17 cellular contexts compared by ENCODE assay signal in the genomic region with DNA sequence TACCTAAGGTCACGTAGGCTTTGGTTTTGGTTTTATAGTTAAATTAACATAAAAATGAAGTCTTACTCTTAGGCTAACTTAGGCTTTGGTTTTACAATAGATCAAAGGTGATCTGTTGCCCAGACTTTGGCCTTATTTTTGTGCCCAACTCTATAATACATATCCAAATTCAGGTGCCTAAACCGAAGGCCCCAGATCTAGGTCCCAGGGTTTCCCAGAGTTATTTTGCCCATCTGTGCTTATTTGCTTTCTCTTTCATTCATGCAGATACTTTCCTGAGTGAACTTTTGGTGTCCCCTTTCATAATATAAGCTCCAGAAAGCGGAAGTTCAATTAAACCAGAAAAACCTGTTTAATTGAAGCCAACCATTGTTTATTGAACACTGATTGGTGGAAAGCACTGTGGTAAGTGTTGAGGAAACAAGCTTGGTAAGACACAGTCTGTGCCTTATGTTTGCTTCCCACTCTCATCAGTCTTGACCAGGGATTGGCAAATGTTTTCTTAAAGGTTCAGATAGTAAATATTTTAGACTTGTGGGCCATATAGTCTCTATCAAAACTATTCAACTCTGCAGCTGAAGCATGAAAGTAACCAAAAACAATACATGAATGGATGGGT.
A peak's percentile ranks its signal among the peaks of the same experiment; 100 is the strongest.
DNase-seq lines count a peak whose midpoint lies in the region; ATAC-seq and TF ChIP-seq lines count a peak whose summit lies in the region.
"Had no signal": no experiment of that assay in that cellular context is flagged by ENCODE, and none has a peak within 500 bp of the region (broad histone marks: within the 10 kb centered on the region; RNA-seq: fewer than 3 reads in every experiment).

No MANE protein-coding gene starts in this region.

- CTCF ChIA-PET in Calu3 (lab: Charles Lee) (interaction anchor here (0.7 to 1.7 kb wide), 5 partner anchors 10 to 62 kb away, joined by 3 to 11 read pairs (median 3); no protein-coding TSS in a partner anchor), SK-N-SH (lab: Yijun Ruan, JAX) (no interaction called here)

- H3K9ac ChIP-seq in SK-N-SH: no peak overlapping the region

- WGBS in right lobe of liver (ENCODE audit: insufficient coverage, low coverage, low lambda C conversion rate, missing lambda C conversion rate): 23% methylated on average over 3 of the region's 3 CpGs
- WGBS in aorta, 2 donors: 72 to 78% methylated on average over 3 of the region's 3 CpGs
- WGBS in SK-N-SH (ENCODE audit: low lambda C conversion rate): 24% methylated on average over 3 of the region's 3 CpGs
- WGBS in heart right ventricle, 2 donors: 83 to 84% methylated on average over 3 of the region's 3 CpGs

- POLR2A ChIA-PET in SK-N-SH (lab: Yijun Ruan, JAX): no interaction called here

- H3K36me3 Mint-ChIP-seq in Calu3 (ENCODE audit: insufficient read depth, unreplicated experiment): peaks cover 6% of the 10 kb centered on the region
- H3K36me3 Mint-ChIP-seq: memory B cell; naive thymus-derived CD8-positive, alpha-beta T cell had no signal

- H3K9me3 Mint-ChIP-seq in Calu3 (ENCODE audit: low read depth, unreplicated experiment): no peaks in the 10 kb centered on the region

- no peaks in the 10 kb centered on the region for H3K9me2 ChIP-seq in SK-N-SH

- BruUV-seq in Calu3 (replicated peaks; lab: Mats Ljungman, UMichigan): no TSS peak

- H3K27ac ChIP-seq in right lobe of liver (no peak overlapping the region), aorta (ENCODE audit: low read depth in 1 of 2, low read length in 2 of 2) (no peak overlapping the region), SK-N-SH (ENCODE audit: low read depth in 2 of 2, low read length in 1 of 2) (no peak overlapping the region), heart right ventricle (no peak overlapping the region)
- H3K27ac ChIP-seq: cardiac muscle cell had no signal

- no peak overlapping the region for H3K4me3 Mint-ChIP-seq in Calu3 (ENCODE audit: low read depth, unreplicated experiment)
- H3K4me3 Mint-ChIP-seq: memory B cell; naive thymus-derived CD8-positive, alpha-beta T cell had no signal

- H3K4me2 ChIP-seq in SK-N-SH: no peak overlapping the region

- H3K36me3 ChIP-seq in right lobe of liver (no peaks in the 10 kb centered on the region), aorta (ENCODE audit: control insufficient read depth in 1 of 2, insufficient read depth in 2 of 2, low read length in 1 of 2) (no peaks in the 10 kb centered on the region), SK-N-SH (replicated peaks in 1 of 2; ENCODE audit: control insufficient read depth in 1 of 2, insufficient read depth in 2 of 2, low read length in 1 of 2) (no peaks in the 10 kb centered on the region), heart right ventricle (no peaks in the 10 kb centered on the region)
- H3K36me3 ChIP-seq: cardiac muscle cell had no signal

- intact Hi-C loops in Calu3 (cut with micrococcal nuclease; ENCODE audit: unreplicated experiment) (loop anchor here (10.0 kb wide), 1 partner anchor 225 kb away; no protein-coding TSS in a partner anchor), right lobe of liver (cut with DNase I) (no loop called here), aorta (cut with DNase I) (no loop called here), heart right ventricle (cut with DNase I) (no loop called here)

- peak in 3 of 4 donors; percentile 37 to 52 (median 45) for ATAC-seq in right lobe of liver
- no peak for ATAC-seq in aorta (ENCODE audit: low FRiP score)
- no peak for ATAC-seq in heart right ventricle
- ATAC-seq: naive thymus-derived CD8-positive, alpha-beta T cell; Panc1 had no signal

- no peaks in the 10 kb centered on the region for H3K9me3 ChIP-seq in right lobe of liver
- H3K9me3 ChIP-seq in aorta (ENCODE audit: control insufficient read depth, low read length): no peaks in the 10 kb centered on the region
- H3K9me3 ChIP-seq in SK-N-SH: no peaks in the 10 kb centered on the region
- H3K9me3 ChIP-seq in heart right ventricle: no peaks in the 10 kb centered on the region

- DNase-seq in Calu3 (peak; percentile 26), MV-4-11 (lab: John Stamatoyannopoulos, UW) (peak; percentile 42), RPMI8226 (peak; percentile 47), right lobe of liver (no peak), aorta (no peak), SK-N-SH (no peak), GDM1 (lab: John Stamatoyannopoulos, UW) (no peak), heart right ventricle (no peak)
- DNase-seq: effector CD4-positive, alpha-beta T cell; head of caudate nucleus; naive thymus-derived CD8-positive, alpha-beta T cell; NCI-H1694; NCI-H524 treated with DMSO at 0.1 percent for 48 hours; stimulated activated CD4-positive, alpha-beta T cell treated with anti-CD3 and anti-CD28 coated beads, Interleukin-12 subunit alpha, Interleukin-12 subunit beta, amount 100 ng/mL, for 4 hours had no signal

- no peak for TF ChIP-seq EP300 in SK-N-SH (IDR thresholded peaks at IDR 0.05; ENCODE audit: borderline replicate concordance in 1 of 2, low read depth in 1 of 2, low read length in 1 of 2)

- no peak for TF ChIP-seq RAD21 in SK-N-SH (IDR thresholded peaks at IDR 0.05; ENCODE audit: low read length)

- H2AFZ ChIP-seq in SK-N-SH (ENCODE audit: low read depth): no peak overlapping the region

- no peaks in the 10 kb centered on the region for H4K20me1 ChIP-seq in SK-N-SH (ENCODE audit: insufficient read depth)

- H3K79me2 ChIP-seq in SK-N-SH (ENCODE audit: insufficient read depth): no peaks in the 10 kb centered on the region

- no peak overlapping the region for H3K4me3 ChIP-seq in right lobe of liver
- no peak overlapping the region for H3K4me3 ChIP-seq in aorta (ENCODE audit: low read length in 2 of 2)
- no peak overlapping the region for H3K4me3 ChIP-seq in SK-N-SH (ENCODE audit: low read depth in 2 of 2, low read length in 1 of 2)
- H3K4me3 ChIP-seq in heart right ventricle: no peak overlapping the region
- H3K4me3 ChIP-seq: cardiac muscle cell had no signal

- TF ChIP-seq CTCF in Calu3 (IDR thresholded peaks at IDR 0.05; ENCODE audit: unreplicated experiment) (no peak), right lobe of liver (IDR thresholded peaks at IDR 0.05) (no peak), SK-N-SH (IDR thresholded peaks at IDR 0.05) (no peak), heart right ventricle (IDR thresholded peaks at IDR 0.05) (no peak)

- no peaks in the 10 kb centered on the region for H3K27me3 ChIP-seq in right lobe of liver
- no peaks in the 10 kb centered on the region for H3K27me3 ChIP-seq in aorta (ENCODE audit: control insufficient read depth in 1 of 2, insufficient read depth in 2 of 2, low read length in 1 of 2)
- H3K27me3 ChIP-seq in SK-N-SH (ENCODE audit: insufficient read depth): no peaks in the 10 kb centered on the region
- peaks cover 0 to 7% (median 0%) of the 10 kb centered on the region in 7 donors for H3K27me3 ChIP-seq in heart right ventricle
- H3K27me3 ChIP-seq: cardiac muscle cell had no signal

- TF ChIP-seq POLR2A in right lobe of liver (IDR thresholded peaks at IDR 0.05): no peak

- H3K27ac Mint-ChIP-seq in Calu3 (ENCODE audit: unreplicated experiment): peak overlapping the region; percentile 92
- H3K27ac Mint-ChIP-seq: memory B cell; naive thymus-derived CD8-positive, alpha-beta T cell had no signal

- peaks cover 3% of the 10 kb centered on the region for H3F3A ChIP-seq in SK-N-SH (replicated peaks; ENCODE audit: insufficient read depth)

- peaks cover 55% of the 10 kb centered on the region for H3K4me1 Mint-ChIP-seq in Calu3 (ENCODE audit: low read depth, unreplicated experiment)
- H3K4me1 Mint-ChIP-seq: memory B cell had no signal

- H3K4me1 ChIP-seq in right lobe of liver (no peaks in the 10 kb centered on the region), aorta (ENCODE audit: control insufficient read depth in 1 of 2, insufficient read depth in 2 of 2, low read length in 2 of 2) (no peaks in the 10 kb centered on the region), SK-N-SH (ENCODE audit: control insufficient read depth in 1 of 2, insufficient read depth in 2 of 2, low read depth in 1 of 2, low read length in 1 of 2) (no peaks in the 10 kb centered on the region), heart right ventricle (no peaks in the 10 kb centered on the region)

- H3K27me3 Mint-ChIP-seq in Calu3 (ENCODE audit: unreplicated experiment): no peaks in the 10 kb centered on the region
- H3K27me3 Mint-ChIP-seq: memory B cell had no signal

TF ChIP-seq in SK-N-SH, 30 proteins besides CTCF, POLR2A, EP300 and RAD21:
- TF ChIP-seq CHD2 (IDR thresholded peaks at IDR 0.05; ENCODE audit: low read length, partially characterized antibody) (no peak), YY1 (IDR thresholded peaks at IDR 0.05; ENCODE audit: low read depth) (no peak), GATA2 (CRISPR knock-in tag; IDR thresholded peaks at IDR 0.05) (no peak), EZH2phosphoT487 (IDR thresholded peaks at IDR 0.05; ENCODE audit: borderline replicate concordance, low read depth) (no peak), RCOR1 (IDR thresholded peaks at IDR 0.05; ENCODE audit: low read length) (no peak), TEAD4 (IDR thresholded peaks at IDR 0.05; ENCODE audit: borderline replicate concordance, insufficient read depth) (no peak), MEF2A (IDR thresholded peaks at IDR 0.05; ENCODE audit: borderline replicate concordance, low read depth) (no peak), GABPA (IDR thresholded peaks at IDR 0.05; ENCODE audit: low read depth) (no peak), TAF1 (IDR thresholded peaks at IDR 0.05; ENCODE audit: borderline replicate concordance, low read depth, low read length) (no peak)
- TF ChIP-seq, protein P1, sequence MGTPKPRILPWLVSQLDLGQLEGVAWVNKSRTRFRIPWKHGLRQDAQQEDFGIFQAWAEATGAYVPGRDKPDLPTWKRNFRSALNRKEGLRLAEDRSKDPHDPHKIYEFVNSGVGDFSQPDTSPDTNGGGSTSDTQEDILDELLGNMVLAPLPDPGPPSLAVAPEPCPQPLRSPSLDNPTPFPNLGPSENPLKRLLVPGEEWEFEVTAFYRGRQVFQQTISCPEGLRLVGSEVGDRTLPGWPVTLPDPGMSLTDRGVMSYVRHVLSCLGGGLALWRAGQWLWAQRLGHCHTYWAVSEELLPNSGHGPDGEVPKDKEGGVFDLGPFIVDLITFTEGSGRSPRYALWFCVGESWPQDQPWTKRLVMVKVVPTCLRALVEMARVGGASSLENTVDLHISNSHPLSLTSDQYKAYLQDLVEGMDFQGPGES (IDR thresholded peaks at IDR 0.05; ENCODE audit: low read depth, low read length): no peak
- TF ChIP-seq, protein P2, sequence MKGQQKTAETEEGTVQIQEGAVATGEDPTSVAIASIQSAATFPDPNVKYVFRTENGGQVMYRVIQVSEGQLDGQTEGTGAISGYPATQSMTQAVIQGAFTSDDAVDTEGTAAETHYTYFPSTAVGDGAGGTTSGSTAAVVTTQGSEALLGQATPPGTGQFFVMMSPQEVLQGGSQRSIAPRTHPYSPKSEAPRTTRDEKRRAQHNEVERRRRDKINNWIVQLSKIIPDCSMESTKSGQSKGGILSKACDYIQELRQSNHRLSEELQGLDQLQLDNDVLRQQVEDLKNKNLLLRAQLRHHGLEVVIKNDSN (IDR thresholded peaks at IDR 0.05; ENCODE audit: borderline replicate concordance, low read depth): no peak

Comparison
In these comparisons a context has a peak if more than half of its experiments do, and no peak if none do; other contexts are left out.
1. DNase-seq: peak in Calu3 (single experiment), MV-4-11 (single experiment) and RPMI8226 (single experiment); none in right lobe of liver (0 of 3), aorta (0 of 2), SK-N-SH (single experiment), GDM1 (single experiment) and heart right ventricle (0 of 2).
2. ATAC-seq: peak in right lobe of liver (3 of 4); none in aorta (single experiment) and heart right ventricle (0 of 8).